ENCODE assay signal across 14 cellular contexts in genomic region chr3:12178091-12178820, GRCh38. TPM values are rescaled to one million over a fixed set of nuclear protein-coding genes. Genes with fewer than 3 reads are reported as not detected.
A peak's percentile ranks its signal among the peaks of the same experiment; 100 is the strongest.
DNase-seq lines count a peak whose midpoint lies in the region; ATAC-seq, FAIRE-seq and TF ChIP-seq lines count a peak whose summit lies in the region.
"Had no signal": no experiment of that assay in that cellular context is flagged by ENCODE, and none has a peak within 500 bp of the region (broad histone marks: within the 10 kb centered on the region; RNA-seq: fewer than 3 reads in every experiment).

No MANE protein-coding gene starts in this region.

- no peak overlapping the region for H3K4me2 ChIP-seq in A549
- H3K4me2 ChIP-seq: KMS-11 had no signal

- TF ChIP-seq CTCF in A549 (IDR thresholded peaks at IDR 0.05) (no peak), endothelial cell (IDR thresholded peaks at IDR 0.05; ENCODE audit: unreplicated experiment) (no peak)

- H3K4me3 ChIP-seq in A549 (no peak overlapping the region), mesodermal cell (ENCODE audit: extremely low read depth, insufficient read depth, low read length, poor library complexity, severe bottlenecking) (no peak overlapping the region)
- H3K4me3 ChIP-seq: uterus had no signal

- H3K9me3 ChIP-seq in A549 = peaks cover 3% of the 10 kb centered on the region; the same call in 2 of the 3 replicates
- no peaks in the 10 kb centered on the region for H3K9me3 ChIP-seq in mesodermal cell (ENCODE audit: control insufficient read depth, low read length)
- H3K9me3 ChIP-seq: uterus had no signal

- POLR2A ChIA-PET in A549 (lab: Yijun Ruan, JAX) = interaction anchor here (1.1 kb wide), 1 partner anchor 306 kb away, joined by 3 read pairs; the partner anchor contains the start of gene TSEN2

- no peak for FAIRE-seq in A549 (lab: Jason Lieb, UNC)

- H3K36me3 ChIP-seq in mesodermal cell (ENCODE audit: control insufficient read depth, insufficient read depth, low read length) = no peaks in the 10 kb centered on the region
- H3K36me3 ChIP-seq: uterus had no signal

- peak overlapping the region; percentile 37 for H3K4me3 Mint-ChIP-seq in endothelial cell (ENCODE audit: unreplicated experiment)
- H3K4me3 Mint-ChIP-seq: activated B cell treated with CpG ODN at 0.5 μM for 24 hours; activated naive CD4-positive, alpha-beta T cell treated with anti-CD3 and anti-CD28 coated beads, Interleukin-2, amount 50 U/mL, for 24 hours; neural crest cell had no signal

- H3K27me3 Mint-ChIP-seq in endothelial cell (ENCODE audit: unreplicated experiment) = peaks cover 6% of the 10 kb centered on the region
- H3K27me3 Mint-ChIP-seq: activated B cell treated with CpG ODN at 0.5 μM for 24 hours; activated naive CD4-positive, alpha-beta T cell treated with anti-CD3 and anti-CD28 coated beads, Interleukin-2, amount 50 U/mL, for 24 hours had no signal

- TF ChIP-seq EP300 in A549 (IDR thresholded peaks at IDR 0.05) = no peak

- 80% methylated on average over 6 of the region's 6 CpGs for WGBS in A549 (ENCODE audit: missing lambda C conversion rate)
- 81 to 96% methylated on average over 5 of the region's 6 CpGs for whole genome bisulfite sequencing in mesodermal cell (ENCODE audit: insufficient coverage in 2 of 2), 2 experiments

- H3K27ac Mint-ChIP-seq in endothelial cell (ENCODE audit: unreplicated experiment) = no peak overlapping the region
- H3K27ac Mint-ChIP-seq: activated B cell treated with CpG ODN at 0.5 μM for 24 hours; activated naive CD4-positive, alpha-beta T cell treated with anti-CD3 and anti-CD28 coated beads, Interleukin-2, amount 50 U/mL, for 24 hours had no signal

- no peak for TF ChIP-seq POLR2A in A549 (IDR thresholded peaks at IDR 0.05; ENCODE audit: low read length)

- H3K36me3 Mint-ChIP-seq in endothelial cell (ENCODE audit: low read depth, unreplicated experiment) = peaks cover 9% of the 10 kb centered on the region
- H3K36me3 Mint-ChIP-seq: activated naive CD4-positive, alpha-beta T cell treated with anti-CD3 and anti-CD28 coated beads, Interleukin-2, amount 50 U/mL, for 24 hours had no signal

- CTCF ChIA-PET in A549 (lab: Yijun Ruan, JAX) = interaction anchor here (0.6 to 32.2 kb wide), 7 partner anchors 11 to 300 kb away, joined by 3 to 976 read pairs (median 20); partner anchors contain the start of gene TIMP4

- peak overlapping the region; percentile 35 to 63; a peak in 4 of 6 replicates for H3K27ac ChIP-seq in A549
- H3K27ac ChIP-seq in mesodermal cell (ENCODE audit: low read depth, low read length, severe bottlenecking) = peak overlapping the region; percentile 37
- H3K27ac ChIP-seq: KMS-11 had no signal

- ATAC-seq in A549 = no peak
- ATAC-seq in GM18873 (IDR thresholded peaks at IDR 0.05; ENCODE audit: low FRiP score, unreplicated experiment) = no peak
- no peak for ATAC-seq in HG02623 (IDR thresholded peaks at IDR 0.05; ENCODE audit: unreplicated experiment)

- peaks cover 22% of the 10 kb centered on the region for H3K4me1 Mint-ChIP-seq in endothelial cell (ENCODE audit: unreplicated experiment)
- H3K4me1 Mint-ChIP-seq: activated B cell treated with CpG ODN at 0.5 μM for 24 hours; activated naive CD4-positive, alpha-beta T cell treated with anti-CD3 and anti-CD28 coated beads, Interleukin-2, amount 50 U/mL, for 24 hours; neural crest cell had no signal

- peaks cover 3% of the 10 kb centered on the region for H3K9me3 Mint-ChIP-seq in endothelial cell (ENCODE audit: unreplicated experiment)
- H3K9me3 Mint-ChIP-seq: activated naive CD4-positive, alpha-beta T cell treated with anti-CD3 and anti-CD28 coated beads, Interleukin-2, amount 50 U/mL, for 24 hours had no signal

- H3K4me1 ChIP-seq in A549 (peaks cover 16% of the 10 kb centered on the region), mesodermal cell (ENCODE audit: control insufficient read depth, insufficient read depth, low read length, poor library complexity, severe bottlenecking) (peaks cover 15% of the 10 kb centered on the region)
- H3K4me1 ChIP-seq: uterus had no signal

- DNase-seq in A549 (ENCODE audit: low read depth in 1 of 2, low spot score in 1 of 2) (no peak), LHCN-M2 (ENCODE audit: low read depth) (peak; percentile 53), endothelial cell (ENCODE audit: low spot score) (no peak), midbrain (lab: John Stamatoyannopoulos, UW) (no peak), medulla oblongata (ENCODE audit: extremely low spot score) (no peak)
- DNase-seq: activated B cell treated with CpG ODN at 0.5 μM for 24 hours, glutamatergic neuron had no signal

- no peak for TF ChIP-seq RAD21 in A549 (conservative IDR thresholded peaks at IDR 0.05 in 1 of 2, IDR thresholded peaks at IDR 0.05 in 1 of 2)

TF ChIP-seq in A549, 52 proteins besides CTCF, POLR2A, EP300 and RAD21:
- peak; percentile 75 for TF ChIP-seq MAFK (IDR thresholded peaks at IDR 0.05; ENCODE audit: partially characterized antibody)
- no peak for TF ChIP-seq RARB (CRISPR knock-in tag; IDR thresholded peaks at IDR 0.05)

RNA-seq across cellular contexts. Expression of gene TIMP4, which starts 19.5 kb away (rescaled TPM):
- 16.0 and 21.2 TPM in 2 replicates for polyA plus RNA-seq in A549 (2011; rRNA removed)
- polyA plus RNA-seq in A549 (2012; cell fraction: cytosol; rRNA removed) = 6.5 and 8.5 TPM in 2 replicates
- polyA plus RNA-seq in A549 (2012; cell fraction: nucleus; rRNA removed) = 4.6 and 6.0 TPM in 2 replicates
- 13.1 to 18.5 TPM (median 15.7 TPM) in 3 replicates for polyA plus RNA-seq in A549 (2017; fragmentation: RNase III; extraction: RNeasy Plus Mini Kit Qiagen cat#74134 plus additional on column Dnase treatment)
- 27.4 and 28.2 TPM in 2 replicates for polyA minus RNA-seq in A549 (2011; rRNA and poly(A)+ RNA removed)
- 0.46 and 0.51 TPM in 2 replicates for total RNA-seq in LHCN-M2 (2014; rRNA removed)
- polyA plus RNA-seq in LHCN-M2 (2012) = 0.34 TPM
- total RNA-seq in endothelial cell (ENCODE audit: unreplicated experiment) = 0.69 TPM
- 1.2 TPM for polyA plus RNA-seq in mesodermal cell (2013, experiment 1 of 2)
- polyA plus RNA-seq in mesodermal cell (2013, experiment 2 of 2) = 0.81 TPM
- total RNA-seq: activated B cell treated with CpG ODN at 0.5 μM for 24 hours had no signal
